8 cellular contexts compared by ENCODE assay signal in the genomic region with DNA sequence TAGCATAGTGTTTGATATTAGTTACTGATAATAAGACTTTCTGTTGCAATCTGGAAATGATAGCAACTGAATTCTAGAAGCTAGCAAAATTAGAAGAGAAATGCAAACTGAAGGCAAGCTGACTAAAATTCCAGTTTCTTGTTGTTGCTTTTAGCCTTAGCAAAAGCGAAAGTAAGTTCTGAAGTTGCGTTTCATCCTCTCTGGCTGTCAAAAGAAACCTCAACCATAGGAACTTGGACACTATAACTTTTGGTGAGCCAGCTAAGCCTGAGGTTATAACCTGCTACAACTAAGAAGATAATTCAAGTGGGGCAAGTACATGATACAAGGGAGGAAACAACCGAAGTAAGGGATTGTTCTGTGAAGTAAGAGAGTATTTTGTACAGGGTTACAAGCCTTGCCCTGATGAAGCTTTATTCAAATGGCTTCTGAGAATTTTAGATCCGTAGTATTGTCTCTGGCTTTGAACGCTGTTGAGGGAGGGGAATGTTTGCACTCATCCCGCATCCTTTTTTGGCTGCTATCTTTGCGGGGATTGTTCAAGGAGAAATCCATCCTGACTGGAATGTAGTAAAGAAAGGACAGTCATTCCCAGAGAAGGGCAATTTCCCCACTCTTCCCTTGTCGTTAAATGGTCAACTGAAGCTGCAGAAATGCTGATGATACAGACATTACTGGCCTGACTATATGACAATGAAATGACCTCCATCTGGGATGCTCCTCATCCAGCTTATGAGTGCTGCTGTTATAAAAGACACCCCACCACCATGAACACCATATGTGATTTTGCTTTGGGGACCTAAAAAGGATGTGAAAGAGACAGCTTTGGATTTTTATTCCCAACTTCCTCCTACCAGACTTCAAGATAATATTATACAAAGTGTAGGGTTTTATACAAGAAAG. TPM values are rescaled to one million over a fixed set of nuclear protein-coding genes. Genes with fewer than 3 reads are reported as not detected.
A peak's percentile ranks its signal among the peaks of the same experiment; 100 is the strongest.
DNase-seq lines count a peak whose midpoint lies in the region; ATAC-seq, FAIRE-seq and TF ChIP-seq lines count a peak whose summit lies in the region.

No MANE protein-coding gene starts in this region.

- DNase-seq in AG08395 (ENCODE audit: low spot score) (peak; percentile 24), GM19239 (ENCODE audit: insufficient read length, low spot score) (peak; percentile 24), adrenal gland (no peak), nephron progenitor cell (no peak), NCI-H774 (lab: John Stamatoyannopoulos, UW) (no peak), posterior cingulate gyrus (no peak), SKM-1 (lab: John Stamatoyannopoulos, UW; ENCODE audit: unreplicated experiment) (no peak)

- H3K27me3 ChIP-seq in adrenal gland, result no peaks in the 10 kb centered on the region

- TF ChIP-seq CTCF in adrenal gland (IDR thresholded peaks at IDR 0.05) (no peak), nephron progenitor cell (IDR thresholded peaks at IDR 0.05) (no peak)

- H3K27ac Mint-ChIP-seq in nephron progenitor cell, result peak overlapping the region; percentile 57

- no peaks in the 10 kb centered on the region for H3K4me1 ChIP-seq in adrenal gland (replicated peaks in 1 of 2)

- 30 to 52% (median 48%) methylated on average over 8 of the region's 8 CpGs for WGBS in adrenal gland, 4 donors

- H3K4me3 Mint-ChIP-seq in nephron progenitor cell, result no peak overlapping the region

- FAIRE-seq in GM19239 (lab: Jason Lieb, UNC), result peak; percentile 95

- intact Hi-C loops in adrenal gland (cut with DNase I) (no loop called here), posterior cingulate gyrus (cut with DNase I) (no loop called here)

- H3K36me3 ChIP-seq in adrenal gland (replicated peaks in 1 of 2), result no peaks in the 10 kb centered on the region

- TF ChIP-seq POLR2A in adrenal gland (IDR thresholded peaks at IDR 0.05), result no peak

- peaks cover 4% of the 10 kb centered on the region for H3K9me3 Mint-ChIP-seq in nephron progenitor cell

- no peaks in the 10 kb centered on the region for H3K27me3 Mint-ChIP-seq in nephron progenitor cell (ENCODE audit: low read depth, poor library complexity)

- peak overlapping the region in 2 of 4 donors; percentile 16 to 39 for H3K4me3 ChIP-seq in adrenal gland

- ATAC-seq in HG03342 (IDR thresholded peaks at IDR 0.05; ENCODE audit: unreplicated experiment), result peak; percentile 86

- peaks cover 28% of the 10 kb centered on the region for H3K36me3 Mint-ChIP-seq in nephron progenitor cell (ENCODE audit: low read depth)

- H3K9me3 ChIP-seq in adrenal gland (replicated peaks in 1 of 3), result no peaks in the 10 kb centered on the region

- peak overlapping the region in 3 of 5 donors; percentile 7 to 71 (median 60) for H3K27ac ChIP-seq in adrenal gland

- H3K4me1 Mint-ChIP-seq in nephron progenitor cell, result no peaks in the 10 kb centered on the region

RNA-seq across cellular contexts. Expression of a gene that starts 7.0 kb away (rescaled TPM):
- total RNA-seq in adrenal gland, result 10 to 100 TPM; 22.7 to 46.6 (median 30.1) TPM
- 10 to 100 TPM; 17.8 to 31.9 (median 19.8) TPM for polyA plus RNA-seq in adrenal gland

Comparison
In these comparisons a context has a peak if more than half of its experiments do, and no peak if none do; other contexts are left out.
1. DNase-seq: peak in AG08395 (single experiment) and GM19239 (single experiment); none in adrenal gland (0 of 7), nephron progenitor cell (single experiment), NCI-H774 (single experiment), posterior cingulate gyrus (0 of 10) and SKM-1 (single experiment).